In the genomic region with DNA sequence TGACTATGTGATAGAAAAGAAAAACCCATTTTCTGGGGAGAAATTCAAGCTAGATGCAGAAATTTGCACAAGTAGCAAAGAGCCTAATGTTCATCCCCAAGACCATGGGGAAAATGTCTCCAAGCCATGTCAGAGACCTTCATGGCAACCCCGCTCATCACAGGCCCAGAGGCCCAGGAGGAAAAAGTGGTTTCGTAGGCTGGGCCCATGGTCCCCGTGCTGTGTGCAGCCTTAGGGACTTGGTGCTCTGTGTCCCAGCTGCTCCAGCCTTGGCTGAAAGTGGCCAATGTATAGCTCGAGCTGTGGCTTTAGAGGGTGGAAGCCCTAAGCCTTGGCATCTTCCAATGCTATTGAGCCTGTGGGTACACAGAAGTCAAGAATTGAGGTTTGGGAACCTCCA, we compare ENCODE assay signal across 3 cellular contexts.
"Had no signal": no experiment of that assay in that cellular context is flagged by ENCODE, and none has a peak within 500 bp of the region (broad histone marks: within the 10 kb centered on the region; RNA-seq: fewer than 3 reads in every experiment).

No MANE protein-coding gene starts in this region.

- DNase-seq: GDM1, GF-D8 had no signal

- H3K4me3 ChIP-seq: GM12878 had no signal

- ATAC-seq: GM12878 had no signal
